Comparison of ENCODE assay signal across 27 cellular contexts in the genomic region with DNA sequence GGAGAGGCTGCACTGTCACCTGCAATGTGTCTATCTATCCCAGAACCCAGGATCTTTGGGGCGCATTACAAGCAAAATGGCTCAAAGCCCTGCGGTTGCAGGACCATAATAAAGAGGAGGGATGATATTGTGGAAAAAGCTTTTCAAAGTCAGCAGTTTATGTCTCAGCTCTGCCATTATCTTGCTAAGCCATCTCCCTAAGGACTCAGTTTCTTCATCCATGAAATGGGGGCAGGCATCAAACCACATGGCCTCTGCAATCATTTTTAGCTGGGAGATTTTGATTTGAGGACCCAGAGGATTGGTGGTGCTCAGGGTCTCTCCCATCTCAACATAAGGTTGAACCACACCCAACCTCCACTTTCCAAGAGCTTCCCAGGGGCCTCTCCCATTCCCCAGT.
"Had no signal": no experiment of that assay in that cellular context is flagged by ENCODE, and none has a peak within 500 bp of the region (broad histone marks: within the 10 kb centered on the region; RNA-seq: fewer than 3 reads in every experiment).

No MANE protein-coding gene starts in this region.

- H3K9ac ChIP-seq: neural progenitor cell, parathyroid adenoma had no signal

- H3K27ac Mint-ChIP-seq: naive thymus-derived CD4-positive, alpha-beta T cell; natural killer cell; nephron; neural progenitor cell; progenitor cell of endocrine pancreas; stimulated activated effector memory CD8-positive, alpha-beta T cell treated with anti-CD3 and anti-CD28 coated beads, Interleukin-12 subunit alpha, Interleukin-12 subunit beta, amount 100 ng/mL, for 72 hours; stimulated activated naive B cell treated with anti-CD40 and anti-IgM and Interleukin-4, amounts not matched to agents 10 μg/mL and 1 μg/mL and 100 μg/mL, for 72 hours; stimulated activated naive CD8-positive, alpha-beta T cell treated with anti-CD3 and anti-CD28 coated beads, Interleukin-15, Interleukin-2, amounts not matched to agents 100 ng/mL and 50 ng/mL, for 24 hours had no signal

- H3K4me2 ChIP-seq: neural progenitor cell had no signal

- H3K27ac ChIP-seq: neural progenitor cell, ovary, parathyroid adenoma, psoas muscle, right lobe of liver, suprapubic skin, testis, tibial artery, transverse colon, upper lobe of left lung had no signal

- H3K9me3 ChIP-seq: ovary, psoas muscle, right lobe of liver, sigmoid colon, stomach, suprapubic skin, testis, tibial artery, transverse colon, upper lobe of left lung had no signal

- H3K4me3 Mint-ChIP-seq: naive thymus-derived CD4-positive, alpha-beta T cell; natural killer cell; nephron; neural progenitor cell; stimulated activated effector memory CD8-positive, alpha-beta T cell treated with anti-CD3 and anti-CD28 coated beads, Interleukin-12 subunit alpha, Interleukin-12 subunit beta, amount 100 ng/mL, for 72 hours; stimulated activated naive B cell treated with anti-CD40 and anti-IgM and Interleukin-4, amounts not matched to agents 10 μg/mL and 1 μg/mL and 100 μg/mL, for 72 hours; stimulated activated naive CD8-positive, alpha-beta T cell treated with anti-CD3 and anti-CD28 coated beads, Interleukin-15, Interleukin-2, amounts not matched to agents 100 ng/mL and 50 ng/mL, for 24 hours had no signal

- H2AFZ ChIP-seq: neural progenitor cell, parathyroid adenoma had no signal

- H3K4me1 ChIP-seq: parathyroid adenoma, psoas muscle, right lobe of liver, testis, transverse colon, upper lobe of left lung had no signal

- DNase-seq: naive thymus-derived CD4-positive, alpha-beta T cell; natural killer cell; occipital lobe; posterior cingulate gyrus; right lobe of liver; small intestine; stimulated activated CD4-positive, alpha-beta T cell treated with anti-CD3 and anti-CD28 coated beads, Interleukin-15, amount 100 ng/mL, for 24 hours; stimulated activated CD4-positive, alpha-beta T cell treated with anti-CD3 and anti-CD28 coated beads, Interleukin-2, amount 100 ng/mL, for 24 hours; stimulated activated CD4-positive, alpha-beta T cell treated with anti-CD3 and anti-CD28 coated beads, Interleukin-2, amount 100 ng/mL, for 48 hours; stimulated activated CD4-positive, alpha-beta T cell treated with anti-CD3 and anti-CD28 coated beads, Interleukin-4, amount 100 ng/mL, for 24 hours; stimulated activated naive B cell treated with anti-CD40 and anti-IgM and Interleukin-4, amounts not matched to agents 10 μg/mL and 1 μg/mL and 100 μg/mL, for 72 hours; stimulated activated naive CD4-positive, alpha-beta T cell treated with Interleukin-2 at 50 U/mL for 16 hours; stomach; transverse colon; upper lobe of left lung had no signal

- H3K36me3 ChIP-seq: neural progenitor cell, ovary, right lobe of liver, sigmoid colon, stomach, suprapubic skin, tibial artery, transverse colon, upper lobe of left lung had no signal

- H3K36me3 Mint-ChIP-seq: naive thymus-derived CD4-positive, alpha-beta T cell; natural killer cell; neural progenitor cell; stimulated activated effector memory CD8-positive, alpha-beta T cell treated with anti-CD3 and anti-CD28 coated beads, Interleukin-12 subunit alpha, Interleukin-12 subunit beta, amount 100 ng/mL, for 72 hours; stimulated activated naive B cell treated with anti-CD40 and anti-IgM and Interleukin-4, amounts not matched to agents 10 μg/mL and 1 μg/mL and 100 μg/mL, for 72 hours had no signal

- H3K9me3 Mint-ChIP-seq: naive thymus-derived CD4-positive, alpha-beta T cell; natural killer cell; nephron; neural progenitor cell; stimulated activated effector memory CD8-positive, alpha-beta T cell treated with anti-CD3 and anti-CD28 coated beads, Interleukin-12 subunit alpha, Interleukin-12 subunit beta, amount 100 ng/mL, for 72 hours; stimulated activated naive B cell treated with anti-CD40 and anti-IgM and Interleukin-4, amounts not matched to agents 10 μg/mL and 1 μg/mL and 100 μg/mL, for 72 hours; stimulated activated naive CD8-positive, alpha-beta T cell treated with anti-CD3 and anti-CD28 coated beads, Interleukin-15, Interleukin-2, amounts not matched to agents 100 ng/mL and 50 ng/mL, for 24 hours had no signal

- H3K4me1 Mint-ChIP-seq: naive thymus-derived CD4-positive, alpha-beta T cell; natural killer cell; stimulated activated effector memory CD8-positive, alpha-beta T cell treated with anti-CD3 and anti-CD28 coated beads, Interleukin-12 subunit alpha, Interleukin-12 subunit beta, amount 100 ng/mL, for 72 hours; stimulated activated naive B cell treated with anti-CD40 and anti-IgM and Interleukin-4, amounts not matched to agents 10 μg/mL and 1 μg/mL and 100 μg/mL, for 72 hours had no signal

- FAIRE-seq: small intestine had no signal

- ATAC-seq: naive thymus-derived CD4-positive, alpha-beta T cell; natural killer cell; stimulated activated effector memory CD8-positive, alpha-beta T cell treated with anti-CD3 and anti-CD28 coated beads, Interleukin-12 subunit alpha, Interleukin-12 subunit beta, amount 100 ng/mL, for 72 hours; stimulated activated naive B cell treated with anti-CD40 and anti-IgM and Interleukin-4, amounts not matched to agents 10 μg/mL and 1 μg/mL and 100 μg/mL, for 72 hours had no signal

- H3K27me3 ChIP-seq: neural progenitor cell, ovary, sigmoid colon, testis, tibial artery, transverse colon, upper lobe of left lung had no signal

- H3K4me3 ChIP-seq: neural progenitor cell, ovary, psoas muscle, right lobe of liver, sigmoid colon, stomach, suprapubic skin, testis, tibial artery, transverse colon, upper lobe of left lung had no signal

- H3K79me2 ChIP-seq: parathyroid adenoma had no signal
